In the genomic region with DNA sequence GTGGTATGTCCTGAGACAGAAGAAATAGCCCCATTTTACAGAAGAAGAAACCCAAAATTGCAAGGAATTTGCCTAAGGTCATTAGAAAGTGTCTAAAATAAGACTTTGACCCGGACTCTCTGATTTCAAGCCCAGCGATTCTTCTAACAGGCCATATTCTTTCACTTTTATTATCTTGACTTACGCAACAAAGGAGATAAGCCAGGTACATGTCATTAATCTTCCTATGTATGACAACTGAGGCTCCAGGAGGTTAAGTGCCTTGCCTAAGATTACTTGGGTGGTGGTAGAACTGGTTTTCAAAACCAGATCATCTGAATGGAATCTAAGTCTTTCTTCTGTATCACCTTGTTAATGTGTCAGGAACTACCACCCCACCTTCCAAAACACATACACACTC, we compare ENCODE assay signal across 1 cellular context.
TF ChIP-seq lines count a peak whose summit lies in the region.

No MANE protein-coding gene starts in this region.

TF ChIP-seq in GM23338, 12 proteins besides CTCF, POLR2A, EP300 and RAD21 (continued from another document):
- TF ChIP-seq ZNF462 (CRISPR knock-in tag; IDR thresholded peaks at IDR 0.05) (no peak), ZNF114 (CRISPR knock-in tag; IDR thresholded peaks at IDR 0.05) (no peak), ZNF331 (CRISPR knock-in tag; IDR thresholded peaks at IDR 0.05; ENCODE audit: low read depth) (no peak), JUNB (IDR thresholded peaks at IDR 0.05; ENCODE audit: unreplicated experiment) (no peak), STAT1 (IDR thresholded peaks at IDR 0.05; ENCODE audit: unreplicated experiment) (no peak), EZH2phosphoT487 (IDR thresholded peaks at IDR 0.05; ENCODE audit: unreplicated experiment) (no peak), POLR2AphosphoS5 (IDR thresholded peaks at IDR 0.05; ENCODE audit: low read depth) (no peak)
- TF ChIP-seq, protein P1, sequence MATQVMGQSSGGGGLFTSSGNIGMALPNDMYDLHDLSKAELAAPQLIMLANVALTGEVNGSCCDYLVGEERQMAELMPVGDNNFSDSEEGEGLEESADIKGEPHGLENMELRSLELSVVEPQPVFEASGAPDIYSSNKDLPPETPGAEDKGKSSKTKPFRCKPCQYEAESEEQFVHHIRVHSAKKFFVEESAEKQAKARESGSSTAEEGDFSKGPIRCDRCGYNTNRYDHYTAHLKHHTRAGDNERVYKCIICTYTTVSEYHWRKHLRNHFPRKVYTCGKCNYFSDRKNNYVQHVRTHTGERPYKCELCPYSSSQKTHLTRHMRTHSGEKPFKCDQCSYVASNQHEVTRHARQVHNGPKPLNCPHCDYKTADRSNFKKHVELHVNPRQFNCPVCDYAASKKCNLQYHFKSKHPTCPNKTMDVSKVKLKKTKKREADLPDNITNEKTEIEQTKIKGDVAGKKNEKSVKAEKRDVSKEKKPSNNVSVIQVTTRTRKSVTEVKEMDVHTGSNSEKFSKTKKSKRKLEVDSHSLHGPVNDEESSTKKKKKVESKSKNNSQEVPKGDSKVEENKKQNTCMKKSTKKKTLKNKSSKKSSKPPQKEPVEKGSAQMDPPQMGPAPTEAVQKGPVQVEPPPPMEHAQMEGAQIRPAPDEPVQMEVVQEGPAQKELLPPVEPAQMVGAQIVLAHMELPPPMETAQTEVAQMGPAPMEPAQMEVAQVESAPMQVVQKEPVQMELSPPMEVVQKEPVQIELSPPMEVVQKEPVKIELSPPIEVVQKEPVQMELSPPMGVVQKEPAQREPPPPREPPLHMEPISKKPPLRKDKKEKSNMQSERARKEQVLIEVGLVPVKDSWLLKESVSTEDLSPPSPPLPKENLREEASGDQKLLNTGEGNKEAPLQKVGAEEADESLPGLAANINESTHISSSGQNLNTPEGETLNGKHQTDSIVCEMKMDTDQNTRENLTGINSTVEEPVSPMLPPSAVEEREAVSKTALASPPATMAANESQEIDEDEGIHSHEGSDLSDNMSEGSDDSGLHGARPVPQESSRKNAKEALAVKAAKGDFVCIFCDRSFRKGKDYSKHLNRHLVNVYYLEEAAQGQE (IDR thresholded peaks at IDR 0.05; ENCODE audit: unreplicated experiment): no peak
